17 cellular contexts compared by ENCODE assay signal in the genomic region with DNA sequence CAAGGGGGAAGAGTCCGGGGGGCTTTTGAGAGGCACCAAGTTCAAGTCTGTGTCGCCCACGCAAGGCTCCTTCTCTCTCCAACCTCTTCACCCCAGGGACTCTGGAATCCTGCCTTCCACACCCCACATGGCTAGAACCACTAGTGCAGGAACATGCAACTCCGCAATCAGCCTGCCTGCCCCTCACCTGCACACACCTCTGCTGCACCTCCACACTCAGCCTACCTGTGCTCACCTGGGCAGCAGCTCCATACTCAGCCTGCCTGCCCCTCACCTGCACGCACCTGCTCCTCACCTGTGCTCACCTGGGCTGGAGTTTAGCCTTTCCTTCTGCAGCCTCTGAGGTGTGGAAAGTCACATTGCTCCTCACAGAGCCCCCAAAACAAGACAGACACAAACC.
A peak's percentile ranks its signal among the peaks of the same experiment; 100 is the strongest.
DNase-seq lines count a peak whose midpoint lies in the region; ATAC-seq and TF ChIP-seq lines count a peak whose summit lies in the region.
"Had no signal": no experiment of that assay in that cellular context is flagged by ENCODE, and none has a peak within 500 bp of the region (broad histone marks: within the 10 kb centered on the region; RNA-seq: fewer than 3 reads in every experiment).

No MANE protein-coding gene starts in this region.

- TF ChIP-seq CTCF in right atrium auricular region (IDR thresholded peaks at IDR 0.05) (no peak), HEK293 (tag by site-specific recombination; IDR thresholded peaks at IDR 0.05) (no peak), endothelial cell (IDR thresholded peaks at IDR 0.05; ENCODE audit: unreplicated experiment) (no peak)

- H3K27me3 ChIP-seq in right atrium auricular region: no peaks in the 10 kb centered on the region

- no peak overlapping the region for H3K4me3 Mint-ChIP-seq in endothelial cell (ENCODE audit: unreplicated experiment)
- H3K4me3 Mint-ChIP-seq: CD4-positive, alpha-beta T cell had no signal

- CTCF ChIA-PET in HEK293 (lab: Yijun Ruan, JAX): interaction anchor here (1.0 kb wide), 1 partner anchor 60 kb away, joined by 3 read pairs; no protein-coding TSS in a partner anchor

- H3K36me3 Mint-ChIP-seq in endothelial cell (ENCODE audit: low read depth, unreplicated experiment): no peaks in the 10 kb centered on the region

- H3K4me3 ChIP-seq in right atrium auricular region (no peak overlapping the region), HEK293 (ENCODE audit: low read depth, low read length) (no peak overlapping the region)
- H3K4me3 ChIP-seq: A549, GM23248 had no signal

- H3K36me3 ChIP-seq in right atrium auricular region (no peaks in the 10 kb centered on the region), HEK293 (ENCODE audit: control insufficient read depth in 2 of 2, insufficient read depth in 1 of 2, low read length in 2 of 2) (no peaks in the 10 kb centered on the region)

- H3K9me3 Mint-ChIP-seq in endothelial cell (ENCODE audit: unreplicated experiment): no peaks in the 10 kb centered on the region
- H3K9me3 Mint-ChIP-seq: CD4-positive, alpha-beta T cell had no signal

- peak overlapping the region; percentile 21 for H3K27ac Mint-ChIP-seq in endothelial cell (ENCODE audit: unreplicated experiment)
- H3K27ac Mint-ChIP-seq: CD4-positive, alpha-beta T cell had no signal

- H3K4me1 Mint-ChIP-seq in endothelial cell (ENCODE audit: unreplicated experiment): peaks cover 32% of the 10 kb centered on the region

- H3K4me1 ChIP-seq in right atrium auricular region: no peaks in the 10 kb centered on the region
- no peaks in the 10 kb centered on the region for H3K4me1 ChIP-seq in HEK293 (ENCODE audit: control insufficient read depth, insufficient read depth, low read length)
- H3K4me1 ChIP-seq: A549 had no signal

- peaks cover 9% of the 10 kb centered on the region for H3K27me3 Mint-ChIP-seq in endothelial cell (ENCODE audit: unreplicated experiment)
- H3K27me3 Mint-ChIP-seq: CD4-positive, alpha-beta T cell had no signal

- H3K9me3 ChIP-seq in right atrium auricular region (no peaks in the 10 kb centered on the region), HEK293 (ENCODE audit: control insufficient read depth, insufficient read depth, low read depth, low read length) (no peaks in the 10 kb centered on the region)
- H3K9me3 ChIP-seq: A549 had no signal

- intact Hi-C loops in Right ventricle myocardium inferior (cut with DNase I): no loop called here

- no peak for ATAC-seq in Right ventricle myocardium inferior
- ATAC-seq in HG03442 (IDR thresholded peaks at IDR 0.05; ENCODE audit: unreplicated experiment): no peak
- ATAC-seq: A549, HCT116 had no signal

- POLR2A ChIA-PET in HEK293 (lab: Yijun Ruan, JAX): no interaction called here

- DNase-seq in Right ventricle myocardium inferior (ENCODE audit: missing footprints) (peak; percentile 53), right atrium auricular region (ENCODE audit: low spot score) (no peak), endothelial cell (ENCODE audit: low spot score) (no peak)
- DNase-seq in stimulated activated CD4-positive, alpha-beta T cell treated with anti-CD3 and anti-CD28 coated beads, Interleukin-4, amount 100 ng/mL, for 1 hour: no peak
- no peak for DNase-seq in activated CD4-positive, alpha-beta T cell treated with anti-CD3 and anti-CD28 coated beads, Interleukin-2, amount 50 U/mL, for 48 hours
- DNase-seq: AML-193; CD4-positive, alpha-beta T cell; DMS153; DMS79; GDM1; GM23248 had no signal

- H3K27ac ChIP-seq in right atrium auricular region: no peak overlapping the region
- no peak overlapping the region for H3K27ac ChIP-seq in HEK293 (ENCODE audit: extremely low read depth, low read depth, low read length)
- H3K27ac ChIP-seq: 22Rv1, A549, C4-2B, GM23248 had no signal

TF ChIP-seq in HEK293, 187 proteins besides CTCF, POLR2A, EP300 and RAD21:
- TF ChIP-seq ZEB2 (tag by site-specific recombination; IDR thresholded peaks at IDR 0.05) (0 out of 2 replicates have a peak, but pooled peaks have one; percentile 19), ZNF510 (tag by site-specific recombination; IDR thresholded peaks at IDR 0.05; ENCODE audit: insufficient replicate concordance) (no peak)
